Comparison of ENCODE assay signal across 15 cellular contexts in the genomic region with DNA sequence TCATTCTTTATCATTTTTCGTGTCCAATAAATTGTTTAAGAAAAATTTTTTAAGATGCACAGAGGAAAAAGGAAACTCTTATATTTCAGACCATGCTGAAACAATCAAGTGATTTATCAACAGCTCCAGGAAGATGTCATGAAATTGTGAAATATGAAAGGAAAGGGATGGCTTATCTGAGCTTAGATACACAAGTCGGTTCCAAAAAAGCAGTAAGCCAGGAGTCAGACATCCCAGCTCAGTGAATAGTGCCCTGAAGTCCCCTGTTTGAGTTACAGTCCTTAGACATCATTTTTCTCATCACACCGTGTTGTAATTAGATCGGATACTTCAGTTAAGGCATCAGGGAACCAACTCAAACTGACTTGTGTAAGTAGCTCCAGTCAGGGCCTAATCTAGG.
DNase-seq lines count a peak whose midpoint lies in the region; ATAC-seq and TF ChIP-seq lines count a peak whose summit lies in the region.
"Had no signal": no experiment of that assay in that cellular context is flagged by ENCODE, and none has a peak within 500 bp of the region (broad histone marks: within the 10 kb centered on the region; RNA-seq: fewer than 3 reads in every experiment).

No MANE protein-coding gene starts in this region.

- H3K27ac ChIP-seq in esophagus muscularis mucosa (replicated peaks in 1 of 4), result no peak overlapping the region
- H3K27ac ChIP-seq in gastroesophageal sphincter, result no peak overlapping the region
- no peak overlapping the region for H3K27ac ChIP-seq in aorta (ENCODE audit: low read depth in 1 of 2, low read length in 2 of 2)
- H3K27ac ChIP-seq: HL-60 had no signal

- H3K27me3 ChIP-seq in esophagus muscularis mucosa (no peaks in the 10 kb centered on the region), gastroesophageal sphincter (peaks cover 4% of the 10 kb centered on the region), aorta (ENCODE audit: control insufficient read depth in 1 of 2, insufficient read depth in 2 of 2, low read length in 1 of 2) (no peaks in the 10 kb centered on the region)
- H3K27me3 ChIP-seq: BE2C had no signal

- H3K4me1 ChIP-seq in esophagus muscularis mucosa, result no peaks in the 10 kb centered on the region
- no peaks in the 10 kb centered on the region for H3K4me1 ChIP-seq in gastroesophageal sphincter
- no peaks in the 10 kb centered on the region for H3K4me1 ChIP-seq in aorta (ENCODE audit: control insufficient read depth in 1 of 2, insufficient read depth in 2 of 2, low read length in 2 of 2)
- H3K4me1 ChIP-seq: BE2C, Caco-2 had no signal

- intact Hi-C loops in esophagus muscularis mucosa (cut with DNase I), result no loop called here
- intact Hi-C loops in aorta (cut with DNase I), result no loop called here

- H3K36me3 ChIP-seq in esophagus muscularis mucosa (no peaks in the 10 kb centered on the region), gastroesophageal sphincter (no peaks in the 10 kb centered on the region), aorta (ENCODE audit: control insufficient read depth in 1 of 2, insufficient read depth in 2 of 2, low read length in 1 of 2) (no peaks in the 10 kb centered on the region)
- H3K36me3 ChIP-seq: BE2C had no signal

- ATAC-seq in gastroesophageal sphincter (peak; percentile 72), aorta (ENCODE audit: low FRiP score) (no peak), HG03565 (IDR thresholded peaks at IDR 0.05; ENCODE audit: unreplicated experiment) (no peak)
- ATAC-seq: GM23338 had no signal

- TF ChIP-seq POLR2A in esophagus muscularis mucosa (IDR thresholded peaks at IDR 0.05; ENCODE audit: low read depth) (no peak), gastroesophageal sphincter (IDR thresholded peaks at IDR 0.05) (no peak)

- DNase-seq in amniotic epithelial cell (ENCODE audit: low read depth), result peak; percentile 45
- DNase-seq in esophagus muscularis mucosa (ENCODE audit: extremely low spot score), result peak; percentile 39
- DNase-seq in cerebellar nuclear complex (lab: John Stamatoyannopoulos, UW), result no peak
- no peak for DNase-seq in aorta
- DNase-seq: ACHN; BE2C; C1 segment of cervical spinal cord; Caco-2; CD4-positive, CD25-positive, alpha-beta regulatory T cell; HCEC 1CT; IMR-90 had no signal

- TF ChIP-seq CTCF in esophagus muscularis mucosa (IDR thresholded peaks at IDR 0.05) (no peak), gastroesophageal sphincter (IDR thresholded peaks at IDR 0.05) (no peak)

- 52% methylated on average over 4 of the region's 4 CpGs for WGBS in esophagus muscularis mucosa
- WGBS in gastroesophageal sphincter (ENCODE audit: low coverage in 1 of 2), 2 donors, result 15 to 47% methylated on average over 2 to 4 of the region's 4 CpGs
- 48 to 55% methylated on average over 4 of the region's 4 CpGs for WGBS in aorta, 2 donors

- H3K4me3 ChIP-seq in esophagus muscularis mucosa, result no peak overlapping the region
- H3K4me3 ChIP-seq in gastroesophageal sphincter, result no peak overlapping the region
- H3K4me3 ChIP-seq in aorta (ENCODE audit: low read length in 2 of 2), result no peak overlapping the region
- H3K4me3 ChIP-seq: GM23338 had no signal

- TF ChIP-seq EP300 in esophagus muscularis mucosa (IDR thresholded peaks at IDR 0.05), result no peak
- TF ChIP-seq EP300 in gastroesophageal sphincter (IDR thresholded peaks at IDR 0.05), result no peak

- peaks cover 0 to 4% (median 0%) of the 10 kb centered on the region in 4 donors for H3K9me3 ChIP-seq in esophagus muscularis mucosa
- no peaks in the 10 kb centered on the region for H3K9me3 ChIP-seq in gastroesophageal sphincter
- no peaks in the 10 kb centered on the region for H3K9me3 ChIP-seq in aorta (ENCODE audit: control insufficient read depth, low read length)
- H3K9me3 ChIP-seq: BE2C, Caco-2 had no signal

Comparison
In these comparisons a context has a peak if more than half of its experiments do, and no peak if none do; other contexts are left out.
1. DNase-seq: peak in amniotic epithelial cell (single experiment) and esophagus muscularis mucosa (single experiment); none in cerebellar nuclear complex (0 of 2) and aorta (0 of 2).